In genomic region chr20:43490038-43490437, GRCh38 we compare ENCODE assay signal across 26 cellular contexts.
"Had no signal": no experiment of that assay in that cellular context is flagged by ENCODE, and none has a peak within 500 bp of the region (broad histone marks: within the 10 kb centered on the region; RNA-seq: fewer than 3 reads in every experiment).

No MANE protein-coding gene starts in this region.

- DNase-seq: hypothalamus; immature natural killer cell; kidney; left colon; left lung; mesendoderm; midbrain; mucosa of descending colon; naive thymus-derived CD4-positive, alpha-beta T cell; ovary; stimulated activated CD4-positive, alpha-beta T cell treated with anti-CD3 and anti-CD28 coated beads, Interleukin-12 subunit alpha, Interleukin-12 subunit beta, amount 100 ng/mL, for 4 hours; stimulated activated CD4-positive, alpha-beta T cell treated with anti-CD3 and anti-CD28 coated beads, Interleukin-15, amount 100 ng/mL, for 24 hours; stimulated activated CD4-positive, alpha-beta T cell treated with anti-CD3 and anti-CD28 coated beads, Interleukin-2, amount 100 ng/mL, for 24 hours; stimulated activated CD4-positive, alpha-beta T cell treated with anti-CD3 and anti-CD28 coated beads, Interleukin-4, amount 100 ng/mL, for 1 hour; stimulated activated naive B cell treated with anti-CD40 and anti-IgM and Interleukin-4, amounts not matched to agents 10 μg/mL and 1 μg/mL and 100 μg/mL, for 72 hours; stimulated activated naive CD8-positive, alpha-beta T cell treated with anti-CD3 and anti-CD28 coated beads, Interleukin-15, Interleukin-2, amounts not matched to agents 100 U/mL and 50 U/mL, for 24 hours; stomach; testis; thyroid gland; transverse colon; upper lobe of right lung had no signal

- H3K36me3 ChIP-seq: left lung, ovary, right atrium auricular region, stomach, thyroid gland, transverse colon, upper lobe of right lung had no signal

- H3K27me3 ChIP-seq: left lung, ovary, right atrium auricular region, stomach, testis, thyroid gland, transverse colon, upper lobe of right lung had no signal

- H3K4me3 ChIP-seq: left lung, lung, mucosa of descending colon, ovary, right atrium auricular region, skin epidermis, stomach, testis, thyroid gland, transverse colon, upper lobe of right lung had no signal

- ATAC-seq: left colon; left lung; mucosa of descending colon; naive thymus-derived CD4-positive, alpha-beta T cell; natural killer cell treated with Interleukin-12 subunit alpha and Interleukin-12 subunit beta and Interleukin-15 and Interleukin-18, amount 100 ng/mL, for 72 hours; sciatic nerve; stimulated activated naive B cell treated with anti-CD40 and anti-IgM and Interleukin-4, amounts not matched to agents 10 μg/mL and 1 μg/mL and 100 μg/mL, for 72 hours; stimulated activated naive CD8-positive, alpha-beta T cell treated with anti-CD3 and anti-CD28 coated beads, Interleukin-15, Interleukin-2, amounts not matched to agents 100 U/mL and 50 U/mL, for 24 hours; upper lobe of right lung had no signal

- H3K9me3 ChIP-seq: testis, thyroid gland, transverse colon, upper lobe of right lung had no signal

- H3K27ac ChIP-seq: left lung, ovary, right atrium auricular region, skin epidermis, stomach, testis, thyroid gland, transverse colon, upper lobe of right lung had no signal

- H3K4me1 ChIP-seq: left lung, right atrium auricular region, stomach, testis, thyroid gland, transverse colon, upper lobe of right lung had no signal
